In the genomic region with DNA sequence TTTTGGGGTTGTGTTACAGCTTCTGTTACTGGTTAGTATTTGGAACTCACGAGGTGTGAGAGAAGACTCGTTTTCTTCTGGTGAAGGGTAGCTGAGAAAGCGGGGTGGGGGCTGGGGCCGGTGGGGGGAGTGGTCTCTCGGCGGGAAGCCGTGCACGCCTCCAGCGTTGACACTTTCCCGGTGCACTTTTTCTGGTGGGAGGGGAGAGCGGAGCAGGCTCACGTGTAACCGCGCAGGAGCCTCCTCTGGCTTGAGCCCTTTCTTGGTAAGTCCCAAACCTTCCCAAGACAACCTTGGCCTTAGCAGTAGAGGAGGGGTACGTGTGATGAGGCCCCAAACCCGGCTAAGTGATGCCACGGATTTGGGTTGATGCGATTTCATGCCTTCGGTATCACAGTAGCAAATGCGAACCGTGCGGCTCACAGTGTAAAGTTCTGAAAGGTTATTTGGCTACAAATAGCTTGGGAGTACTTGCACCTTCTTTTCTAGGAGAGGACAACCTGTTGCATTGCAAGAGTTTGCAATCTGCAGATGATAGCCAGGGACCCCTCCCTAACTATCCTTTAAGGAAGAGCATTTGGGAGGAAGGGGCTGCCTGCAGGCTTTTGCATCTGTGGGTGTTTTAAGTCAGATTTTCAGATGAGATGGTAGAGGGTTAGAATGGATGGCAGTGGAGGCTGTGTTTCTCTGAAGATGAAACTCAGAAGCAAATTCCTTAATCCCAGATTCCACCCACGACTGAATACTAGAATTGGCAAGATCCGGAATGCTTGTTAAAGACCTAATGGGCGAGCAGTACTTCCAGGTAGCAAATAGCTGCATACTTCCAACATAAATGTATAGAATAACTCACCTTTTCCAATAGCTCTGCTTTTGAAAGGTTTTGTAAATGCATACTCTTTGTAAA, we compare ENCODE assay signal across 8 cellular contexts. TPM values are rescaled to one million over a fixed set of nuclear protein-coding genes. Genes with fewer than 3 reads are reported as not detected.
DNase-seq lines count a peak whose midpoint lies in the region; ATAC-seq and TF ChIP-seq lines count a peak whose summit lies in the region.

No MANE protein-coding gene starts in this region.

- no peak overlapping the region for H2BK15ac ChIP-seq in mesendoderm (replicated peaks; ENCODE audit: low read depth)

- no peak overlapping the region for H4K5ac ChIP-seq in mesendoderm (ENCODE audit: low read length)

- no peak overlapping the region for H3K4me2 ChIP-seq in mesendoderm (ENCODE audit: low read length)

- ATAC-seq in GM21447 (IDR thresholded peaks at IDR 0.05; ENCODE audit: unreplicated experiment), result no peak

- H3K27ac ChIP-seq in effector memory CD4-positive, alpha-beta T cell (ENCODE audit: insufficient read depth, low read length, poor library complexity, severe bottlenecking), result peak overlapping the region; percentile 60
- H3K27ac ChIP-seq in mesendoderm (ENCODE audit: low read depth, low read length), result no peak overlapping the region

- peaks cover 21% of the 10 kb centered on the region for H3K4me1 ChIP-seq in effector memory CD4-positive, alpha-beta T cell (ENCODE audit: control insufficient read depth, insufficient read depth, low read length, poor library complexity, severe bottlenecking)
- no peaks in the 10 kb centered on the region for H3K4me1 ChIP-seq in mesendoderm (ENCODE audit: control insufficient read depth, low read depth, low read length)

- H3K9ac ChIP-seq in mesendoderm (ENCODE audit: low read length), result no peak overlapping the region

- H3K27me3 Mint-ChIP-seq in type B pancreatic cell, result peaks cover 80% of the 10 kb centered on the region

- TF ChIP-seq CTCF in type B pancreatic cell (conservative IDR thresholded peaks at IDR 0.05), result no peak

- WGBS in mesendoderm (ENCODE audit: extremely low coverage, insufficient coverage, low lambda C conversion rate), result no CpG with 5 or more reads among the region's 25 CpGs

- peak overlapping the region; percentile 77 for H3K4me3 Mint-ChIP-seq in type B pancreatic cell

- peak overlapping the region; percentile 60 for H3K4me3 ChIP-seq in effector memory CD4-positive, alpha-beta T cell (ENCODE audit: insufficient read depth, low read depth, low read length, poor library complexity, severe bottlenecking)
- H3K4me3 ChIP-seq in mesendoderm (ENCODE audit: low read length), result no peak overlapping the region

- H3K4me1 Mint-ChIP-seq in type B pancreatic cell (ENCODE audit: unreplicated experiment), result peaks cover 6% of the 10 kb centered on the region

- no peaks in the 10 kb centered on the region for H3K27me3 ChIP-seq in effector memory CD4-positive, alpha-beta T cell (replicated peaks; ENCODE audit: control insufficient read depth, insufficient read depth, low read length, poor library complexity, severe bottlenecking)
- H3K27me3 ChIP-seq in mesendoderm (ENCODE audit: insufficient read depth, low read length, poor library complexity), result peaks cover 30% of the 10 kb centered on the region

- H3K36me3 ChIP-seq in effector memory CD4-positive, alpha-beta T cell (ENCODE audit: control insufficient read depth, insufficient read depth, low read length), result no peaks in the 10 kb centered on the region
- H3K36me3 ChIP-seq in mesendoderm (ENCODE audit: control insufficient read depth, insufficient read depth, low read length), result no peaks in the 10 kb centered on the region

- DNase-seq in activated effector memory CD4-positive, alpha-beta T cell treated with anti-CD3 and anti-CD28 coated beads, Interleukin-2, amount 50 U/mL, for 16 hours, result peak; percentile 64
- DNase-seq in activated effector memory CD4-positive, alpha-beta T cell treated with Interleukin-2 at 50 U/mL for 16 hours, result no peak
- DNase-seq in effector memory CD4-positive, alpha-beta T cell, result peak in 2 of 3 donors; percentile 2 to 8
- DNase-seq in mesendoderm (peak; percentile 13), type B pancreatic cell (ENCODE audit: extremely low spot score, unreplicated experiment) (no peak), GM03348 (ENCODE audit: low spot score) (no peak), SW480 (ENCODE audit: low spot score) (no peak)

- H3K79me1 ChIP-seq in mesendoderm (ENCODE audit: low read length), result no peaks in the 10 kb centered on the region

- H3K27ac Mint-ChIP-seq in type B pancreatic cell, result no peak overlapping the region

- H3K23ac ChIP-seq in mesendoderm (ENCODE audit: low read length), result no peak overlapping the region

- H3K9me3 ChIP-seq in effector memory CD4-positive, alpha-beta T cell (ENCODE audit: control insufficient read depth, low read length), result no peaks in the 10 kb centered on the region

- H2AK5ac ChIP-seq in mesendoderm (ENCODE audit: low read length), result no peak overlapping the region

- H2BK120ac ChIP-seq in mesendoderm (ENCODE audit: low read depth, low read length), result no peak overlapping the region

- H2BK5ac ChIP-seq in mesendoderm (ENCODE audit: low read length), result no peak overlapping the region

- H3K36me3 Mint-ChIP-seq in type B pancreatic cell, result no peaks in the 10 kb centered on the region

- no peaks in the 10 kb centered on the region for H3K9me3 Mint-ChIP-seq in type B pancreatic cell

- H3K4ac ChIP-seq in mesendoderm (ENCODE audit: low read depth, low read length), result no peak overlapping the region

- H3K56ac ChIP-seq in mesendoderm (ENCODE audit: low read length), result no peak overlapping the region

- H4K8ac ChIP-seq in mesendoderm (ENCODE audit: low read depth, low read length), result no peak overlapping the region

- H3K18ac ChIP-seq in mesendoderm (ENCODE audit: low read length), result no peak overlapping the region

- H3K79me2 ChIP-seq in mesendoderm (ENCODE audit: control insufficient read depth, insufficient read depth, low read length), result no peaks in the 10 kb centered on the region

RNA-seq across cellular contexts. Expression of a gene that starts 1.5 kb away (rescaled TPM):
- polyA plus RNA-seq in mesendoderm (2013, experiment 1 of 2), result 0.10 TPM
- polyA plus RNA-seq in mesendoderm (2013, experiment 2 of 2), result 0.11 TPM
- total RNA-seq in type B pancreatic cell (ENCODE audit: low replicate concordance), result 2.6 and 3.4 TPM in 2 replicates

Comparison
In these comparisons a context has a peak if more than half of its experiments do, and no peak if none do; other contexts are left out.
1. DNase-seq: peak in activated effector memory CD4-positive, alpha-beta T cell treated with anti-CD3 and anti-CD28 coated beads, Interleukin-2, amount 50 U/mL, for 16 hours (single experiment), effector memory CD4-positive, alpha-beta T cell (2 of 3) and mesendoderm (single experiment); none in activated effector memory CD4-positive, alpha-beta T cell treated with Interleukin-2 at 50 U/mL for 16 hours (single experiment), type B pancreatic cell (single experiment), GM03348 (single experiment) and SW480 (single experiment).